10 cellular contexts compared by ENCODE assay signal in the genomic region with DNA sequence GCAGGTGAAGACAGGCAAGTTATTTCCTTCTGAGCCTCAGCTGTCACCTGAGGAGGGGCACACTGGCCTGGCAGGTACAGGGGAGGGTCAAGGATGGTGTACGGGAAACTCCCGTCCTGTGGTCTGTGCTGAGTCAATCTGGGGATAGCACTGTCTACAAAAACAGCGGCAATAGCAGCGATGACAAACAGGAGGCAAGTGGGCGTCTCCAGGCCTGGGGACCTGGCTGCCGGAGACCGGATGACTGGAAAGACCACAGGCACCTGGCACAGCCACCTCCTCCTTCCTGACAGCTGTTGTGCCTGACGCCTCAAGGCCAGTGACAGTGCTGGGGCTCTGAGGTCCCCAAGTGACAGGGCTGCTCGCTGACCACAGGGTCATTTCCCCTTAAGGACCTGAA.
A peak's percentile ranks its signal among the peaks of the same experiment; 100 is the strongest.
DNase-seq lines count a peak whose midpoint lies in the region; ATAC-seq lines count a peak whose summit lies in the region.
"Had no signal": no experiment of that assay in that cellular context is flagged by ENCODE, and none has a peak within 500 bp of the region (broad histone marks: within the 10 kb centered on the region; RNA-seq: fewer than 3 reads in every experiment).

No MANE protein-coding gene starts in this region.

- no peaks in the 10 kb centered on the region for H3K9me3 Mint-ChIP-seq in activated CD8-positive, alpha-beta T cell treated with anti-CD3 and anti-CD28 coated beads, Interleukin-2, amount 10 ng/mL, durations not matched to agents 7 days and 5 days (ENCODE audit: insufficient read depth)

- CTCF ChIA-PET in activated CD8-positive, alpha-beta T cell treated with anti-CD3 and anti-CD28 coated beads, Interleukin-2, amount 10 ng/mL, durations not matched to agents 7 days and 5 days (lab: Charles Lee): no interaction called here

- POLR2A ChIA-PET in activated CD8-positive, alpha-beta T cell treated with anti-CD3 and anti-CD28 coated beads, Interleukin-2, amount 10 ng/mL, durations not matched to agents 7 days and 5 days (lab: Charles Lee): no interaction called here

- no peaks in the 10 kb centered on the region for H3K36me3 Mint-ChIP-seq in activated CD8-positive, alpha-beta T cell treated with anti-CD3 and anti-CD28 coated beads, Interleukin-2, amount 10 ng/mL, durations not matched to agents 7 days and 5 days (ENCODE audit: low read depth)

- H3K4me1 Mint-ChIP-seq in activated CD8-positive, alpha-beta T cell treated with anti-CD3 and anti-CD28 coated beads, Interleukin-2, amount 10 ng/mL, durations not matched to agents 7 days and 5 days (ENCODE audit: low read depth): peaks cover 5% of the 10 kb centered on the region

- no peak overlapping the region for H3K27ac Mint-ChIP-seq in activated CD8-positive, alpha-beta T cell treated with anti-CD3 and anti-CD28 coated beads, Interleukin-2, amount 10 ng/mL, durations not matched to agents 7 days and 5 days

- DNase-seq in CD1c-positive myeloid dendritic cell (ENCODE audit: extremely low spot score) (peak; percentile 66), GM19238 (ENCODE audit: insufficient read length, low spot score) (peak; percentile 56), HT-29 (ENCODE audit: low spot score) (no peak), NCI-H1436 treated with DMSO at 0.1 percent for 48 hours (lab: John Stamatoyannopoulos, UW) (no peak), NCI-H82 (lab: John Stamatoyannopoulos, UW) (no peak), NCI-H2196 treated with DMSO at 0.1 percent for 48 hours (lab: John Stamatoyannopoulos, UW; ENCODE audit: unreplicated experiment) (no peak)
- DNase-seq in activated CD8-positive, alpha-beta T cell treated with anti-CD3 and anti-CD28 coated beads, Interleukin-2, amount 10 ng/mL, durations not matched to agents 7 days and 5 days: peak; percentile 32
- DNase-seq: glutamatergic neuron, NCI-H446 had no signal

- peak; percentile 94 for ATAC-seq in HG03060 (IDR thresholded peaks at IDR 0.05; ENCODE audit: low read depth, unreplicated experiment)
- peak; percentile 33 for ATAC-seq in activated CD8-positive, alpha-beta T cell treated with anti-CD3 and anti-CD28 coated beads, Interleukin-2, amount 10 ng/mL, durations not matched to agents 7 days and 5 days

- peaks cover 2% of the 10 kb centered on the region for H3K27me3 Mint-ChIP-seq in activated CD8-positive, alpha-beta T cell treated with anti-CD3 and anti-CD28 coated beads, Interleukin-2, amount 10 ng/mL, durations not matched to agents 7 days and 5 days (ENCODE audit: low read depth)

- no peak overlapping the region for H3K4me3 Mint-ChIP-seq in activated CD8-positive, alpha-beta T cell treated with anti-CD3 and anti-CD28 coated beads, Interleukin-2, amount 10 ng/mL, durations not matched to agents 7 days and 5 days

Comparison
In these comparisons a context has a peak if more than half of its experiments do, and no peak if none do; other contexts are left out.
1. DNase-seq: peak in CD1c-positive myeloid dendritic cell (single experiment), GM19238 (single experiment) and activated CD8-positive, alpha-beta T cell treated with anti-CD3 and anti-CD28 coated beads, Interleukin-2, amount 10 ng/mL, durations not matched to agents 7 days and 5 days (single experiment); none in HT-29 (single experiment), NCI-H1436 treated with DMSO at 0.1 percent for 48 hours (single experiment), NCI-H82 (single experiment) and NCI-H2196 treated with DMSO at 0.1 percent for 48 hours (single experiment).